ENCODE assay signal across 8 cellular contexts in genomic region chr12:10140001-10140400, GRCh38. TPM values are rescaled to one million over a fixed set of nuclear protein-coding genes. Genes with fewer than 3 reads are reported as not detected.
A peak's percentile ranks its signal among the peaks of the same experiment; 100 is the strongest.
DNase-seq lines count a peak whose midpoint lies in the region; TF ChIP-seq lines count a peak whose summit lies in the region.

No MANE protein-coding gene starts in this region.

- DNase-seq in activated CD8-positive, alpha-beta memory T cell treated with anti-CD3 and anti-CD28 coated beads, Interleukin-2, amount 50 U/mL, for 1 hour (ENCODE audit: extremely low read depth) = peak; percentile 7
- DNase-seq in activated CD8-positive, alpha-beta memory T cell treated with anti-CD3 and anti-CD28 coated beads, Interleukin-2, amount 50 U/mL, for 48 hours = no peak
- DNase-seq in NCI-H1930 (lab: John Stamatoyannopoulos, UW) (peak; percentile 24 to 31), epithelial cell of proximal tubule (ENCODE audit: low read depth) (no peak), nephron progenitor cell (peak; percentile 34), NCI-H128 (lab: John Stamatoyannopoulos, UW; ENCODE audit: unreplicated experiment) (no peak), NK-92 (lab: John Stamatoyannopoulos, UW; ENCODE audit: unreplicated experiment) (no peak)
- peak; percentile 60 for DNase-seq in activated CD4-positive, alpha-beta T cell treated with anti-CD3 and anti-CD28 coated beads, Interleukin-2, amount 10 ng/mL, durations not matched to agents 7 days and 5 days

- H3K4me1 Mint-ChIP-seq in activated CD4-positive, alpha-beta T cell treated with anti-CD3 and anti-CD28 coated beads, Interleukin-2, amount 10 ng/mL, durations not matched to agents 7 days and 5 days = peaks cover 2% of the 10 kb centered on the region
- H3K4me1 Mint-ChIP-seq in nephron progenitor cell = no peaks in the 10 kb centered on the region

- H3K4me3 Mint-ChIP-seq in activated CD4-positive, alpha-beta T cell treated with anti-CD3 and anti-CD28 coated beads, Interleukin-2, amount 10 ng/mL, durations not matched to agents 7 days and 5 days = no peak overlapping the region
- H3K4me3 Mint-ChIP-seq in nephron progenitor cell = no peak overlapping the region

- CTCF ChIA-PET in activated CD4-positive, alpha-beta T cell treated with anti-CD3 and anti-CD28 coated beads, Interleukin-2, amount 10 ng/mL, durations not matched to agents 7 days and 5 days (lab: Charles Lee) = interaction anchor here (0.6 to 1.4 kb wide), 7 partner anchors 9 to 717 kb away, joined by 3 to 6 read pairs (median 4); no protein-coding TSS in a partner anchor

- H3K27ac Mint-ChIP-seq in activated CD4-positive, alpha-beta T cell treated with anti-CD3 and anti-CD28 coated beads, Interleukin-2, amount 10 ng/mL, durations not matched to agents 7 days and 5 days = no peak overlapping the region
- H3K27ac Mint-ChIP-seq in nephron progenitor cell = no peak overlapping the region

- H3K36me3 Mint-ChIP-seq in activated CD4-positive, alpha-beta T cell treated with anti-CD3 and anti-CD28 coated beads, Interleukin-2, amount 10 ng/mL, durations not matched to agents 7 days and 5 days (ENCODE audit: low read depth) = no peaks in the 10 kb centered on the region
- no peaks in the 10 kb centered on the region for H3K36me3 Mint-ChIP-seq in nephron progenitor cell (ENCODE audit: low read depth)

- H3K4me3 ChIP-seq in epithelial cell of proximal tubule (ENCODE audit: low read depth, low read length) = no peak overlapping the region

- H3K27me3 Mint-ChIP-seq in activated CD4-positive, alpha-beta T cell treated with anti-CD3 and anti-CD28 coated beads, Interleukin-2, amount 10 ng/mL, durations not matched to agents 7 days and 5 days = peaks cover 20% of the 10 kb centered on the region
- H3K27me3 Mint-ChIP-seq in nephron progenitor cell (ENCODE audit: low read depth, poor library complexity) = peaks cover 3% of the 10 kb centered on the region

- TF ChIP-seq CTCF in epithelial cell of proximal tubule (conservative IDR thresholded peaks at IDR 0.05; ENCODE audit: low read depth, low read length) = peak; percentile 67
- TF ChIP-seq CTCF in nephron progenitor cell (IDR thresholded peaks at IDR 0.05) = peak; percentile 62

- H3K9me3 Mint-ChIP-seq in activated CD4-positive, alpha-beta T cell treated with anti-CD3 and anti-CD28 coated beads, Interleukin-2, amount 10 ng/mL, durations not matched to agents 7 days and 5 days = no peaks in the 10 kb centered on the region
- no peaks in the 10 kb centered on the region for H3K9me3 Mint-ChIP-seq in nephron progenitor cell

- POLR2A ChIA-PET in activated CD4-positive, alpha-beta T cell treated with anti-CD3 and anti-CD28 coated beads, Interleukin-2, amount 10 ng/mL, durations not matched to agents 7 days and 5 days (lab: Charles Lee) = no interaction called here

RNA-seq across cellular contexts. Expression of gene CLEC7A, which starts 10.0 kb away (rescaled TPM):
- total RNA-seq in activated CD4-positive, alpha-beta T cell treated with anti-CD3 and anti-CD28 coated beads, Interleukin-2, amount 10 ng/mL, durations not matched to agents 7 days and 5 days = not detected
- total RNA-seq in epithelial cell of proximal tubule = not detected in 2 replicates

RNA-seq across cellular contexts. Expression of gene OLR1, which starts 31.9 kb away (rescaled TPM):
- total RNA-seq in activated CD4-positive, alpha-beta T cell treated with anti-CD3 and anti-CD28 coated beads, Interleukin-2, amount 10 ng/mL, durations not matched to agents 7 days and 5 days = not detected
- total RNA-seq in epithelial cell of proximal tubule = not detected in 2 replicates

RNA-seq across cellular contexts. Expression of gene TMEM52B, which starts 38.8 kb away (rescaled TPM):
- not detected for total RNA-seq in activated CD4-positive, alpha-beta T cell treated with anti-CD3 and anti-CD28 coated beads, Interleukin-2, amount 10 ng/mL, durations not matched to agents 7 days and 5 days
- 0.43 TPM in 1 of 2 replicates, not detected in the other for total RNA-seq in epithelial cell of proximal tubule

RNA-seq across cellular contexts. Expression of gene CLEC1A, which starts 41.2 kb away (rescaled TPM):
- not detected for total RNA-seq in activated CD4-positive, alpha-beta T cell treated with anti-CD3 and anti-CD28 coated beads, Interleukin-2, amount 10 ng/mL, durations not matched to agents 7 days and 5 days
- total RNA-seq in epithelial cell of proximal tubule = not detected in 2 replicates

Comparison
In these comparisons a context has a peak if more than half of its experiments do, and no peak if none do; other contexts are left out.
1. DNase-seq: peak in activated CD8-positive, alpha-beta memory T cell treated with anti-CD3 and anti-CD28 coated beads, Interleukin-2, amount 50 U/mL, for 1 hour (single experiment), NCI-H1930 (2 of 2), activated CD4-positive, alpha-beta T cell treated with anti-CD3 and anti-CD28 coated beads, Interleukin-2, amount 10 ng/mL, durations not matched to agents 7 days and 5 days (single experiment) and nephron progenitor cell (single experiment); none in activated CD8-positive, alpha-beta memory T cell treated with anti-CD3 and anti-CD28 coated beads, Interleukin-2, amount 50 U/mL, for 48 hours (single experiment), epithelial cell of proximal tubule (single experiment), NCI-H128 (single experiment) and NK-92 (single experiment).